Comparison of ENCODE assay signal across 25 cellular contexts in genomic region chr4:65653740-65654361, GRCh38. TPM values are rescaled to one million over a fixed set of nuclear protein-coding genes. Genes with fewer than 3 reads are reported as not detected.
"Had no signal": no experiment of that assay in that cellular context is flagged by ENCODE, and none has a peak within 500 bp of the region (broad histone marks: within the 10 kb centered on the region; RNA-seq: fewer than 3 reads in every experiment).

No MANE protein-coding gene starts in this region.

- ATAC-seq: activated T-cell treated with anti-CD3 and anti-CD28 coated beads, Interleukin-2, amount 50 U/mL, for 4 hours; left ventricle myocardium superior; natural killer cell treated with Interleukin-12 subunit alpha and Interleukin-12 subunit beta and Interleukin-15 and Interleukin-18, amount 100 ng/mL, for 72 hours; pancreas; psoas muscle had no signal

- H3K36me3 ChIP-seq: pancreas, right atrium auricular region, thoracic aorta, vagina had no signal

- H3K9me3 ChIP-seq: pancreas, psoas muscle, right atrium auricular region, thoracic aorta, vagina had no signal

- H3K27ac ChIP-seq: pancreas, psoas muscle, thoracic aorta, vagina had no signal

- DNase-seq: activated CD4-positive, alpha-beta T cell treated with anti-CD3 and anti-CD28 coated beads for 4 hours; activated CD4-positive, alpha-beta T cell treated with anti-CD3 and anti-CD28 coated beads, Interleukin-2, amount 50 U/mL, for 48 hours; activated CD4-positive, CD25-positive, alpha-beta regulatory T cell; activated CD8-positive, alpha-beta memory T cell treated with anti-CD3 and anti-CD28 coated beads, Interleukin-2, amount 50 U/mL, for 48 hours; activated naive CD4-positive, alpha-beta T cell treated with Interleukin-2 at 50 U/mL for 16 hours; activated naive CD8-positive, alpha-beta T cell treated with anti-CD3 and anti-CD28 coated beads for 36 hours; activated T-cell treated with anti-CD3 and anti-CD28 coated beads, Interleukin-2, amount 50 U/mL, for 4 hours; cerebellar nuclear complex; cortex of kidney; foreskin melanocyte; glutamatergic neuron; hippocampal formation; kidney glomerular epithelial cell; left ventricle myocardium superior; pancreas; psoas muscle; stimulated activated CD4-positive, alpha-beta T cell treated with anti-CD3 and anti-CD28 coated beads, Interleukin-4, amount 100 ng/mL, for 24 hours; stimulated activated naive CD4-positive, alpha-beta T cell treated with Interleukin-2 at 50 U/mL for 16 hours; T1000 had no signal

- H3K4me3 ChIP-seq: pancreas, psoas muscle, right atrium auricular region, thoracic aorta, vagina had no signal

- H3K27me3 ChIP-seq: pancreas, right atrium auricular region, vagina had no signal

- H3K4me1 ChIP-seq: pancreas, psoas muscle, right atrium auricular region, vagina had no signal

RNA-seq across cellular contexts. Expression of gene EPHA5, which starts 16.4 kb away (rescaled TPM):
- total RNA-seq: activated CD8-positive, alpha-beta memory T cell treated with anti-CD3 and anti-CD28 coated beads for 36 hours; activated naive CD8-positive, alpha-beta T cell treated with anti-CD3 and anti-CD28 coated beads for 36 hours; activated T-cell treated with anti-CD3 and anti-CD28 coated beads, Interleukin-2, amount 50 U/mL, for 4 hours; activated T-helper 2 cell treated with anti-CD3 and anti-CD28 coated beads, Interferon-gamma antibody, Interleukin-2, Interleukin-4, amounts not matched to agents 10 μg/mL and 5 μg/mL and 100 μg/mL, durations not matched to agents 14 hours and 24 hours and 36 hours; natural killer cell treated with Interleukin-12 subunit alpha and Interleukin-12 subunit beta and Interleukin-15 and Interleukin-18, amount 100 ng/mL, for 72 hours had no signal
